In the genomic region with DNA sequence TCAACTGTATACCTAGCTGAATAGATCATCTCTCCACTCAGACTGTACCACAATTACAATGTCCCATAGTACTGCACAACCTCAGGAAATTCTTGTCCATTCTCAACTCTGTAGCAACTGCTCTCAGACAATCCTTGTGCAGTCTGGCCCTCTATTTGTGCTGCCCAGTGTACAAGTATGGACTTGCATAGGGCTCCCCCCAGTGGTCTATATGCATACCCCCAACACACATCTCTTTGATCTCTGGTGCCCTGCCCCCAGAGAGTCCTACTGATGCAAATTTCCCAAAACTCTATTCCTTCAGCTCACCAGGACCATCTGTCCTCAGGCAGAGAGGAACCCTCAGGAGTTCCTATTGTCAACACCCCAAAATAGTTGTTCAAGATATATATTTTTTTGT, we compare ENCODE assay signal across 9 cellular contexts.
A peak's percentile ranks its signal among the peaks of the same experiment; 100 is the strongest.
DNase-seq lines count a peak whose midpoint lies in the region; ATAC-seq and TF ChIP-seq lines count a peak whose summit lies in the region.
"Had no signal": no experiment of that assay in that cellular context is flagged by ENCODE, and none has a peak within 500 bp of the region (broad histone marks: within the 10 kb centered on the region; RNA-seq: fewer than 3 reads in every experiment).

No MANE protein-coding gene starts in this region.

- H3K36me3 ChIP-seq in GM06990 (ENCODE audit: control insufficient read depth, insufficient read depth, low read length), result no peaks in the 10 kb centered on the region
- H3K36me3 ChIP-seq in mucosa of descending colon (ENCODE audit: low read depth), result no peaks in the 10 kb centered on the region

- no peaks in the 10 kb centered on the region for H3K9me3 ChIP-seq in mucosa of descending colon

- no peaks in the 10 kb centered on the region for H3K27me3 ChIP-seq in GM06990 (replicated peaks; ENCODE audit: control insufficient read depth, insufficient read depth, low read length)

- no peak for DNase-seq in GM06990 (ENCODE audit: extremely low read depth, insufficient read length)
- DNase-seq in Jurkat, Clone E6-1 (ENCODE audit: low read depth, low spot score), result peak; percentile 20
- DNase-seq in mucosa of descending colon, result peak in 1 of 3 donors; percentile 31
- no peak for DNase-seq in activated effector memory CD4-positive, alpha-beta T cell treated with anti-CD3 and anti-CD28 coated beads, Interleukin-2, amount 50 U/mL, for 16 hours
- DNase-seq: IMR-90 had no signal

- H3K4me1 ChIP-seq in mucosa of descending colon (ENCODE audit: low read depth), result no peaks in the 10 kb centered on the region

- intact Hi-C loops in mucosa of descending colon (cut with DNase I, micrococcal nuclease), result no loop called here

- ATAC-seq in GM21447 (IDR thresholded peaks at IDR 0.05; ENCODE audit: unreplicated experiment) (peak; percentile 90), SK-N-SH treated with all-trans-retinoic acid at 6 μM for 48 hours (peak; percentile 81), mucosa of descending colon (peak; percentile 69), HG03571 (IDR thresholded peaks at IDR 0.05; ENCODE audit: unreplicated experiment) (no peak), HG03469 (IDR thresholded peaks at IDR 0.05; ENCODE audit: unreplicated experiment) (no peak)

- H3K4me3 ChIP-seq in GM06990 (replicated peaks; ENCODE audit: low read depth, low read length) (no peak overlapping the region), mucosa of descending colon (no peak overlapping the region)
- H3K4me3 ChIP-seq in Jurkat, Clone E6-1 (ENCODE audit: low read length), result no peak overlapping the region

- TF ChIP-seq CTCF in GM06990 (IDR thresholded peaks at IDR 0.05; ENCODE audit: insufficient read depth, low read length, poor library complexity, severe bottlenecking), result peak; percentile 59
- TF ChIP-seq CTCF in mucosa of descending colon (IDR thresholded peaks at IDR 0.05), result no peak

TF ChIP-seq in SK-N-SH treated with all-trans-retinoic acid at 6 μM for 48 hours, 23 proteins besides CTCF, POLR2A, EP300 and RAD21:
- TF ChIP-seq SNAI2 (CRISPR knock-in tag; IDR thresholded peaks at IDR 0.05) (no peak), ZNF8 (CRISPR knock-in tag; IDR thresholded peaks at IDR 0.05) (no peak), GLIS3 (CRISPR knock-in tag; IDR thresholded peaks at IDR 0.05) (no peak), ZC3H10 (CRISPR knock-in tag; IDR thresholded peaks at IDR 0.05) (no peak), ISL1 (CRISPR knock-in tag; IDR thresholded peaks at IDR 0.05) (no peak), ZFP3 (CRISPR knock-in tag; IDR thresholded peaks at IDR 0.05) (no peak), ZNF70 (CRISPR knock-in tag; IDR thresholded peaks at IDR 0.05) (no peak), ZFP30 (CRISPR knock-in tag; IDR thresholded peaks at IDR 0.05) (no peak), PPARA (CRISPR knock-in tag; IDR thresholded peaks at IDR 0.05; ENCODE audit: borderline replicate concordance) (no peak), TOX (CRISPR knock-in tag; IDR thresholded peaks at IDR 0.05; ENCODE audit: borderline replicate concordance) (no peak), RARB (CRISPR knock-in tag; IDR thresholded peaks at IDR 0.05) (no peak), BACH2 (CRISPR knock-in tag; IDR thresholded peaks at IDR 0.05; ENCODE audit: borderline replicate concordance) (no peak), OSR1 (CRISPR knock-in tag; IDR thresholded peaks at IDR 0.05) (no peak), CSDC2 (CRISPR knock-in tag; IDR thresholded peaks at IDR 0.05) (no peak), ZNF565 (CRISPR knock-in tag; conservative IDR thresholded peaks at IDR 0.05; ENCODE audit: low read depth) (no peak)
- TF ChIP-seq, protein P1, sequence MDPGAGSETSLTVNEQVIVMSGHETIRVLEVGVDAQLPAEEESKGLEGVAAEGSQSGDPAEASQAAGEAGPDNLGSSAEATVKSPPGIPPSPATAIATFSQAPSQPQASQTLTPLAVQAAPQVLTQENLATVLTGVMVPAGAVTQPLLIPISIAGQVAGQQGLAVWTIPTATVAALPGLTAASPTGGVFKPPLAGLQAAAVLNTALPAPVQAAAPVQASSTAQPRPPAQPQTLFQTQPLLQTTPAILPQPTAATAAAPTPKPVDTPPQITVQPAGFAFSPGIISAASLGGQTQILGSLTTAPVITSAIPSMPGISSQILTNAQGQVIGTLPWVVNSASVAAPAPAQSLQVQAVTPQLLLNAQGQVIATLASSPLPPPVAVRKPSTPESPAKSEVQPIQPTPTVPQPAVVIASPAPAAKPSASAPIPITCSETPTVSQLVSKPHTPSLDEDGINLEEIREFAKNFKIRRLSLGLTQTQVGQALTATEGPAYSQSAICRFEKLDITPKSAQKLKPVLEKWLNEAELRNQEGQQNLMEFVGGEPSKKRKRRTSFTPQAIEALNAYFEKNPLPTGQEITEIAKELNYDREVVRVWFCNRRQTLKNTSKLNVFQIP (CRISPR knock-in tag; IDR thresholded peaks at IDR 0.05; ENCODE audit: borderline replicate concordance, low read depth), result no peak
- TF ChIP-seq, protein P2, sequence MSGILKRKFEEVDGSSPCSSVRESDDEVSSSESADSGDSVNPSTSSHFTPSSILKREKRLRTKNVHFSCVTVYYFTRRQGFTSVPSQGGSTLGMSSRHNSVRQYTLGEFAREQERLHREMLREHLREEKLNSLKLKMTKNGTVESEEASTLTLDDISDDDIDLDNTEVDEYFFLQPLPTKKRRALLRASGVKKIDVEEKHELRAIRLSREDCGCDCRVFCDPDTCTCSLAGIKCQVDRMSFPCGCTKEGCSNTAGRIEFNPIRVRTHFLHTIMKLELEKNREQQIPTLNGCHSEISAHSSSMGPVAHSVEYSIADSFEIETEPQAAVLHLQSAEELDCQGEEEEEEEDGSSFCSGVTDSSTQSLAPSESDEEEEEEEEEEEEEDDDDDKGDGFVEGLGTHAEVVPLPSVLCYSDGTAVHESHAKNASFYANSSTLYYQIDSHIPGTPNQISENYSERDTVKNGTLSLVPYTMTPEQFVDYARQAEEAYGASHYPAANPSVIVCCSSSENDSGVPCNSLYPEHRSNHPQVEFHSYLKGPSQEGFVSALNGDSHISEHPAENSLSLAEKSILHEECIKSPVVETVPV (CRISPR knock-in tag; IDR thresholded peaks at IDR 0.05), result no peak
- TF ChIP-seq, protein P3, sequence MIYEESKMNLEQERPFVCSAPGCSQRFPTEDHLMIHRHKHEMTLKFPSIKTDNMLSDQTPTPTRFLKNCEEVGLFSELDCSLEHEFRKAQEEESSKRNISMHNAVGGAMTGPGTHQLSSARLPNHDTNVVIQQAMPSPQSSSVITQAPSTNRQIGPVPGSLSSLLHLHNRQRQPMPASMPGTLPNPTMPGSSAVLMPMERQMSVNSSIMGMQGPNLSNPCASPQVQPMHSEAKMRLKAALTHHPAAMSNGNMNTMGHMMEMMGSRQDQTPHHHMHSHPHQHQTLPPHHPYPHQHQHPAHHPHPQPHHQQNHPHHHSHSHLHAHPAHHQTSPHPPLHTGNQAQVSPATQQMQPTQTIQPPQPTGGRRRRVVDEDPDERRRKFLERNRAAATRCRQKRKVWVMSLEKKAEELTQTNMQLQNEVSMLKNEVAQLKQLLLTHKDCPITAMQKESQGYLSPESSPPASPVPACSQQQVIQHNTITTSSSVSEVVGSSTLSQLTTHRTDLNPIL (CRISPR knock-in tag; IDR thresholded peaks at IDR 0.05; ENCODE audit: low read depth), result no peak

Comparison
In these comparisons a context has a peak if more than half of its experiments do, and no peak if none do; other contexts are left out.
1. ATAC-seq: peak in GM21447 (single experiment), SK-N-SH treated with all-trans-retinoic acid at 6 μM for 48 hours (single experiment) and mucosa of descending colon (single experiment); none in HG03571 (single experiment) and HG03469 (single experiment).